ENCODE assay signal across 25 cellular contexts in genomic region chr2:59787095-59787494, GRCh38.
"Had no signal": no experiment of that assay in that cellular context is flagged by ENCODE, and none has a peak within 500 bp of the region (broad histone marks: within the 10 kb centered on the region; RNA-seq: fewer than 3 reads in every experiment).

No MANE protein-coding gene starts in this region.

- DNase-seq: dermis blood vessel endothelial cell; effector memory CD4-positive, alpha-beta T cell; hypothalamus; kidney; natural killer cell; right lobe of liver; stimulated activated CD4-positive, alpha-beta T cell treated with anti-CD3 and anti-CD28 coated beads, Interleukin-12 subunit alpha, Interleukin-12 subunit beta, amount 100 ng/mL, for 4 hours; stimulated activated CD4-positive, alpha-beta T cell treated with anti-CD3 and anti-CD28 coated beads, Interleukin-1b, Interleukin-23, amount 100 ng/mL, for 48 hours; stimulated activated CD4-positive, alpha-beta T cell treated with anti-CD3 and anti-CD28 coated beads, Interleukin-4, amount 100 ng/mL, for 24 hours; stimulated activated naive CD4-positive, alpha-beta T cell treated with Interleukin-2 at 50 U/mL for 16 hours; stomach; trophoblast cell had no signal

- H3K4me1 Mint-ChIP-seq: memory B cell; natural killer cell; stimulated activated effector memory CD8-positive, alpha-beta T cell treated with anti-CD3 and anti-CD28 coated beads, Interleukin-12 subunit alpha, Interleukin-12 subunit beta, amount 100 ng/mL, for 72 hours had no signal

- H3K27ac Mint-ChIP-seq: memory B cell; natural killer cell; progenitor cell of endocrine pancreas; stimulated activated effector memory CD8-positive, alpha-beta T cell treated with anti-CD3 and anti-CD28 coated beads, Interleukin-12 subunit alpha, Interleukin-12 subunit beta, amount 100 ng/mL, for 72 hours had no signal

- H3K9me3 Mint-ChIP-seq: memory B cell, neural crest cell had no signal

- FAIRE-seq: endothelial cell of umbilical vein, frontal cortex, kidney had no signal

- H3K9me3 ChIP-seq: esophagus muscularis mucosa, right lobe of liver, stomach, thoracic aorta, vagina had no signal

- H3K4me1 ChIP-seq: esophagus muscularis mucosa, parathyroid adenoma, right lobe of liver, stomach, vagina had no signal

- H3K36me3 ChIP-seq: esophagus muscularis mucosa, right lobe of liver, stomach, thoracic aorta, vagina had no signal

- H3K27ac ChIP-seq: coronary artery, esophagus muscularis mucosa, parathyroid adenoma, right lobe of liver, stomach, thoracic aorta had no signal

- H3K27me3 ChIP-seq: esophagus muscularis mucosa, right lobe of liver, stomach, vagina had no signal

- H3K36me3 Mint-ChIP-seq: memory B cell; natural killer cell; stimulated activated effector memory CD8-positive, alpha-beta T cell treated with anti-CD3 and anti-CD28 coated beads, Interleukin-12 subunit alpha, Interleukin-12 subunit beta, amount 100 ng/mL, for 72 hours had no signal

- H3K4me3 Mint-ChIP-seq: memory B cell; natural killer cell; neural crest cell; stimulated activated effector memory CD8-positive, alpha-beta T cell treated with anti-CD3 and anti-CD28 coated beads, Interleukin-12 subunit alpha, Interleukin-12 subunit beta, amount 100 ng/mL, for 72 hours had no signal

- H3K4me3 ChIP-seq: coronary artery, esophagus muscularis mucosa, lung, right lobe of liver, smooth muscle cell, stomach, thoracic aorta, vagina had no signal
